In genomic region chr5:134100283-134101011, GRCh38 we compare ENCODE assay signal across 7 cellular contexts. TPM values are rescaled to one million over a fixed set of nuclear protein-coding genes. Genes with fewer than 3 reads are reported as not detected.
A peak's percentile ranks its signal among the peaks of the same experiment; 100 is the strongest.
DNase-seq lines count a peak whose midpoint lies in the region; ATAC-seq and TF ChIP-seq lines count a peak whose summit lies in the region.

No MANE protein-coding gene starts in this region.

- peaks cover 1% of the 10 kb centered on the region for H3K36me3 Mint-ChIP-seq in activated CD4-positive, alpha-beta T cell treated with anti-CD3 and anti-CD28 coated beads for 36 hours (ENCODE audit: low read depth)

- TF ChIP-seq CTCF in choroid plexus epithelial cell (conservative IDR thresholded peaks at IDR 0.05; ENCODE audit: low read depth, low read length) (no peak), PC-9 (conservative IDR thresholded peaks at IDR 0.05) (no peak)

- peak overlapping the region; percentile 84 for H3K27ac Mint-ChIP-seq in activated CD4-positive, alpha-beta T cell treated with anti-CD3 and anti-CD28 coated beads for 36 hours

- POLR2A ChIA-PET in activated CD4-positive, alpha-beta T cell treated with anti-CD3 and anti-CD28 coated beads for 36 hours (lab: Charles Lee) = interaction anchor here (0.6 to 5.1 kb wide), 20 partner anchors 9 to 1609 kb away, joined by 3 to 59 read pairs (median 4); partner anchors contain the start of genes IRF1 and TCF7
- POLR2A ChIA-PET in PC-9 (lab: Charles Lee; ENCODE audit: unreplicated experiment) = no interaction called here

- no peaks in the 10 kb centered on the region for H3K9me2 ChIP-seq in PC-9 (ENCODE audit: insufficient read depth)

- peaks cover 83% of the 10 kb centered on the region for H3K4me1 Mint-ChIP-seq in activated CD4-positive, alpha-beta T cell treated with anti-CD3 and anti-CD28 coated beads for 36 hours

- no peak overlapping the region for H2AFZ ChIP-seq in PC-9

- no peaks in the 10 kb centered on the region for H3K9me3 ChIP-seq in PC-9 (ENCODE audit: insufficient read depth, low read depth)

- H3K4me3 ChIP-seq in choroid plexus epithelial cell (ENCODE audit: low read depth, low read length) (no peak overlapping the region), PC-9 (no peak overlapping the region)

- CTCF ChIA-PET in activated CD4-positive, alpha-beta T cell treated with anti-CD3 and anti-CD28 coated beads for 36 hours (lab: Charles Lee) = interaction anchor here (0.6 to 7.3 kb wide), 23 partner anchors 11 to 487 kb away, joined by 3 to 106 read pairs (median 16); no protein-coding TSS in a partner anchor
- CTCF ChIA-PET in PC-9 (lab: Charles Lee) = interaction anchor here (0.6 to 2.3 kb wide), 3 partner anchors 18 to 48 kb away, joined by 3 to 8 read pairs (median 8); no protein-coding TSS in a partner anchor

- peaks cover 18% of the 10 kb centered on the region for H3K4me1 ChIP-seq in PC-9 (replicated peaks; ENCODE audit: insufficient read depth)

- no peaks in the 10 kb centered on the region for H3K36me3 ChIP-seq in PC-9 (ENCODE audit: low read depth)

- no peak overlapping the region for H3K4me2 ChIP-seq in PC-9

- no peaks in the 10 kb centered on the region for H3K9me3 Mint-ChIP-seq in activated CD4-positive, alpha-beta T cell treated with anti-CD3 and anti-CD28 coated beads for 36 hours (ENCODE audit: low read depth)

- H3K27me3 ChIP-seq in PC-9 (ENCODE audit: insufficient read depth, low read depth) = no peaks in the 10 kb centered on the region

- H3K27me3 Mint-ChIP-seq in activated CD4-positive, alpha-beta T cell treated with anti-CD3 and anti-CD28 coated beads for 36 hours = peaks cover 2% of the 10 kb centered on the region

- peaks cover 8% of the 10 kb centered on the region; the same call in 1 of the 2 replicates for H3F3A ChIP-seq in PC-9 (ENCODE audit: insufficient read depth, low read depth)

- H4K20me1 ChIP-seq in PC-9 (ENCODE audit: insufficient read depth) = no peaks in the 10 kb centered on the region

- peak; percentile 74 for ATAC-seq in GM19351 (IDR thresholded peaks at IDR 0.05; ENCODE audit: unreplicated experiment)
- ATAC-seq in HG03196 (IDR thresholded peaks at IDR 0.05; ENCODE audit: unreplicated experiment) = peak; percentile 75
- peak; percentile 80 for ATAC-seq in activated CD4-positive, alpha-beta T cell treated with anti-CD3 and anti-CD28 coated beads for 36 hours

- BruUV-seq in PC-9 (replicated peaks; lab: Mats Ljungman, UMichigan) = no TSS peak

- no peak overlapping the region for H3K27ac ChIP-seq in PC-9

- peak overlapping the region; percentile 40 for H3K4me3 Mint-ChIP-seq in activated CD4-positive, alpha-beta T cell treated with anti-CD3 and anti-CD28 coated beads for 36 hours

- DNase-seq in activated CD4-positive, alpha-beta T cell treated with anti-CD3 and anti-CD28 coated beads for 36 hours = peak; percentile 94
- DNase-seq in choroid plexus epithelial cell (ENCODE audit: low read depth) (peak; percentile 83), PC-9 (no peak), KG1 (lab: John Stamatoyannopoulos, UW) (no peak)
- peak; percentile 90 for DNase-seq in stimulated activated CD4-positive, alpha-beta T cell treated with anti-CD3 and anti-CD28 coated beads, Interleukin-15, amount 100 ng/mL, for 24 hours

- H3K79me2 ChIP-seq in PC-9 (ENCODE audit: low read depth) = no peaks in the 10 kb centered on the region

- intact Hi-C loops in activated CD4-positive, alpha-beta T cell treated with anti-CD3 and anti-CD28 coated beads for 36 hours (cut with DNase I, micrococcal nuclease) = loop anchor here (1.0 kb wide), 6 partner anchors 11 to 61 kb away; no protein-coding TSS in a partner anchor
- intact Hi-C loops in PC-9 (cut with micrococcal nuclease; ENCODE audit: unreplicated experiment) = no loop called here

RNA-seq across cellular contexts. Expression of gene TCF7, which starts 14.0 kb away (rescaled TPM):
- 100 to 1,000 TPM in 1 of 2 experiments, 10 to 100 TPM in 1; 94.8 to 117 TPM for total RNA-seq in activated CD4-positive, alpha-beta T cell treated with anti-CD3 and anti-CD28 coated beads for 36 hours
- total RNA-seq in PC-9 (2021) = 8.9 and 13.0 TPM in 2 replicates

Comparison
In these comparisons a context has a peak if more than half of its experiments do, and no peak if none do; other contexts are left out.
1. DNase-seq: peak in activated CD4-positive, alpha-beta T cell treated with anti-CD3 and anti-CD28 coated beads for 36 hours (single experiment), choroid plexus epithelial cell (single experiment) and stimulated activated CD4-positive, alpha-beta T cell treated with anti-CD3 and anti-CD28 coated beads, Interleukin-15, amount 100 ng/mL, for 24 hours (single experiment); none in PC-9 (0 of 2) and KG1 (single experiment).
2. Peak in every context shown above with its lines, with median percentiles within 50 percentile points of each other: ATAC-seq.